Comparison of ENCODE assay signal across 8 cellular contexts in the genomic region with DNA sequence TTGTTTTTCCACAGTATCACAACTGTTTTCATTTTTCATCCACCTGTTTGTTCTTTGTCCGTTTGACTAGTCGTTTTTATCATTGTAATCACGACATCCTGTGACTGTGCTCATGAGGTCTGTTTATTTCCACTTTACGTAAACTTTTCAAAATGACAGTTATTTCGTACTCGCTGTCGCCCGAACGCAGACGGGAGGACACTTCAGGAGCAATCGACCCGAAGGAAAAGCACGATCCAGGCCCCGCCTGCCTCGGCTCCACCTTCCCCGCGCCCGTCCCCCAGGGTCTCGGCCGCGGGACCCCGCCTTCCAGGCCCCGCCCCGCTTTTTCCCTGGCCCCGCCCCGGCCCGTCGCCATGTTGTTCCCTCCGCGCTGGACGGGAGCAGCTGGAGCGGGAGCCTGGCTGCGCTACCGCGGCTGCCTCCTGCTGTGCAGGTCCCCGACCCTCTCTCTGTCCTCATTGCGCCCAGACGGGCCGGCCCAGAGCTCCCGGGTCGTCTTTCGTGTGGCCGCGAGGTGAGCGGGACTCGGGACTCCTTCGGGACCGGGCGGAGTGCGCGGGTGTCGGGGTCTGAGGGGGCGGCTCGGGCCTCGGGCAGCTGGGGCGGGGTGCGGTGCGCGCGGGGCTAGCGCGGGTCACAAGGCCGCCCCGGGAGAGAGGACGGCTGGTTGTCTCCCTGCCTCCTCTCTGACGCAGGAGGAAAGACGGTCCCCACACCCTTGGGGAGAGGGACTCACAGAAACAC. TPM values are rescaled to one million over a fixed set of nuclear protein-coding genes. Genes with fewer than 3 reads are reported as not detected.
DNase-seq lines count a peak whose midpoint lies in the region; ATAC-seq and TF ChIP-seq lines count a peak whose summit lies in the region.

Gene RAB9A, plus strand, starts transcription at position 357 of the 747 bp plus-strand sequence. CDS start 19,619 bp downstream, outside the sequence.

- peak within 1 kb of the TSS; percentile 96 for H3K4me2 ChIP-seq in PC-9

- ATAC-seq in GM21390 (IDR thresholded peaks at IDR 0.05; ENCODE audit: unreplicated experiment) (peak; percentile 72), esophagus mucosa (peak; percentile 87)
- ATAC-seq in activated T-cell treated with anti-CD3 and anti-CD28 coated beads, Interleukin-2, amount 50 U/mL, for 4 hours, result peak; percentile 90

- in situ Hi-C loops in Caki2 (cut with HindIII; ENCODE audit: low pct_unique_long_range_greater_than_20kb, low sequenced_read_pairs), result no loop called here

- DNase-seq in Caki2 (ENCODE audit: low read depth) (peak; percentile 62), HuH-7 (ENCODE audit: low spot score) (peak; percentile 59), PC-9 (peak; percentile 54 to 88), myocyte (ENCODE audit: low read depth) (peak; percentile 76)
- peak; percentile 79 for DNase-seq in activated T-cell treated with anti-CD3 and anti-CD28 coated beads, Interleukin-2, amount 50 U/mL, for 4 hours
- peak; percentile 69 to 70 for DNase-seq in stimulated activated CD8-positive, alpha-beta memory T cell treated with anti-CD3 and anti-CD28 coated beads, Interleukin-7, amount 100 ng/mL, for 48 hours (ENCODE audit: extremely low read depth in 1 of 2, low read depth in 1 of 2)

- H3K36me3 Mint-ChIP-seq in activated T-cell treated with anti-CD3 and anti-CD28 coated beads, Interleukin-2, amount 50 U/mL, for 4 hours (ENCODE audit: insufficient read depth), result peaks cover 8% of the 10 kb centered on the region

- peaks cover 46% of the 10 kb centered on the region for H3K79me2 ChIP-seq in PC-9 (ENCODE audit: low read depth)

- POLR2A ChIA-PET in PC-9 (lab: Charles Lee; ENCODE audit: unreplicated experiment), result interaction anchor here (0.7 kb wide), 1 partner anchor 1955 kb away, joined by 3 read pairs; no protein-coding TSS in a partner anchor

- H3K4me3 Mint-ChIP-seq in activated T-cell treated with anti-CD3 and anti-CD28 coated beads, Interleukin-2, amount 50 U/mL, for 4 hours, result peak within 1 kb of the TSS; percentile 88

- peaks cover 63% of the 10 kb centered on the region for H3K4me1 Mint-ChIP-seq in activated T-cell treated with anti-CD3 and anti-CD28 coated beads, Interleukin-2, amount 50 U/mL, for 4 hours (ENCODE audit: low read depth)

- peak within 1 kb of the TSS; percentile 67 for H2AFZ ChIP-seq in PC-9

- H3K9me3 ChIP-seq in PC-9 (ENCODE audit: insufficient read depth, low read depth), result no peaks in the 10 kb centered on the region

- H3F3A ChIP-seq in PC-9 (ENCODE audit: insufficient read depth, low read depth), result peaks cover 34% of the 10 kb centered on the region; the same call in 1 of the 2 replicates

- H3K9me3 Mint-ChIP-seq in activated T-cell treated with anti-CD3 and anti-CD28 coated beads, Interleukin-2, amount 50 U/mL, for 4 hours, result no peaks in the 10 kb centered on the region

- CTCF ChIA-PET in PC-9 (lab: Charles Lee), result no interaction called here

- no peaks in the 10 kb centered on the region for H3K9me2 ChIP-seq in PC-9 (ENCODE audit: insufficient read depth)

- no peaks in the 10 kb centered on the region for H3K36me3 ChIP-seq in PC-9 (ENCODE audit: low read depth)

- no peaks in the 10 kb centered on the region for H3K27me3 Mint-ChIP-seq in activated T-cell treated with anti-CD3 and anti-CD28 coated beads, Interleukin-2, amount 50 U/mL, for 4 hours (ENCODE audit: low read depth)

- no peaks in the 10 kb centered on the region for H3K27me3 ChIP-seq in PC-9 (ENCODE audit: insufficient read depth, low read depth)

- BruUV-seq in PC-9 (replicated peaks; lab: Mats Ljungman, UMichigan), result no TSS peak

- peak within 1 kb of the TSS; percentile 63 for H3K4me3 ChIP-seq in PC-9

- intact Hi-C loops in PC-9 (cut with micrococcal nuclease; ENCODE audit: unreplicated experiment), result loop anchor here (1.0 kb wide), 1 partner anchor 20 kb away; no protein-coding TSS in a partner anchor

- peaks cover 52% of the 10 kb centered on the region for H3K4me1 ChIP-seq in PC-9 (replicated peaks; ENCODE audit: insufficient read depth)

- H4K20me1 ChIP-seq in PC-9 (ENCODE audit: insufficient read depth), result no peaks in the 10 kb centered on the region

- H3K27ac ChIP-seq in PC-9, result peak within 1 kb of the TSS; percentile 82

- no peak for TF ChIP-seq CTCF in PC-9 (conservative IDR thresholded peaks at IDR 0.05)

RNA-seq across cellular contexts. Expression of gene RAB9A, which starts in this region (rescaled TPM):
- 100 and 135 TPM in 2 replicates for total RNA-seq in Caki2 (2014; rRNA removed; shearing (Covaris generic); ENCODE audit: low replicate concordance)
- total RNA-seq in PC-9 (2021) (26.7 and 30.7 TPM in 2 replicates), esophagus mucosa (21.3 TPM), myocyte (24.6 and 40.3 TPM in 2 replicates)
- total RNA-seq in activated T-cell treated with anti-CD3 and anti-CD28 coated beads, Interleukin-2, amount 50 U/mL, for 4 hours, result 10 to 100 TPM; 11.8 to 17.8 (median 17.3) TPM
- 16.7 TPM for polyA plus RNA-seq in myocyte (2012)

Comparison
In these comparisons a context has a peak if more than half of its experiments do, and no peak if none do; other contexts are left out.
1. Peak in every context shown above with its lines: DNase-seq, ATAC-seq, H3K4me3 ChIP-seq and H3K27ac ChIP-seq.